In the genomic region with DNA sequence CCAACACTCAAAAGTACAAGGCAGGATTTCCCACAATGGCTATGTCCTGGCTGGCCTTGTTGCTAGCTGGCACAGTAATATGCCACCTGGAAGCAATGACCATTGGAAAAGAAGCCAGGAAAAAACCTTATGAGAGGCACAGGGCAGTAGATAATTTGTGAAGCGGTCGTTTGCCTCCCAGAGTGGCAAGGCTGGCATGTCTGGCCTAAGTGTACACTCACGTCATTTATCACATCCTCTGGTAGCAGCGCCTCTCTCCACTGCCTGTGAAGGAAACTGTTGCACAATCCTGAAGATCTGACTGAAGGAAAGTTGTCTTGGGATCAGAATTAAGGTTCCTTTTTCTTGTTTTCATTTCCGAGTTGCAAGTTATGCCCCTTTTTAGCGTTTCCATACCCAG, we compare ENCODE assay signal across 14 cellular contexts.
A peak's percentile ranks its signal among the peaks of the same experiment; 100 is the strongest.
DNase-seq lines count a peak whose midpoint lies in the region; ATAC-seq lines count a peak whose summit lies in the region.
"Had no signal": no experiment of that assay in that cellular context is flagged by ENCODE, and none has a peak within 500 bp of the region (broad histone marks: within the 10 kb centered on the region; RNA-seq: fewer than 3 reads in every experiment).

No MANE protein-coding gene starts in this region.

- CTCF ChIA-PET in naive thymus-derived CD4-positive, alpha-beta T cell (lab: Charles Lee) = interaction anchor here (0.8 kb wide), 1 partner anchor 11 kb away, joined by 3 read pairs; no protein-coding TSS in a partner anchor

- peak overlapping the region in 1 of 9 donors; percentile 42 for H3K27ac Mint-ChIP-seq in naive thymus-derived CD4-positive, alpha-beta T cell

- H3K9me3 Mint-ChIP-seq in naive thymus-derived CD4-positive, alpha-beta T cell = no peaks in the 10 kb centered on the region
- H3K9me3 Mint-ChIP-seq: activated naive CD8-positive, alpha-beta T cell treated with anti-CD3 and anti-CD28 coated beads, Interleukin-2, amount 50 U/mL, for 24 hours; neural progenitor cell had no signal

- ATAC-seq in naive thymus-derived CD4-positive, alpha-beta T cell = peak; percentile 74
- ATAC-seq in GM21515 (IDR thresholded peaks at IDR 0.05; ENCODE audit: unreplicated experiment) = no peak
- ATAC-seq: activated CD4-positive, CD25-positive, alpha-beta regulatory T cell treated with anti-CD3 and anti-CD28 coated beads, Interleukin-2, amount 50 U/mL, for 24 hours had no signal

- peaks cover 0 to 2% of the 10 kb centered on the region in 2 donors for H3K4me1 ChIP-seq in esophagus (ENCODE audit: control insufficient read depth in 2 of 2, insufficient read depth in 2 of 2, low read length in 1 of 2)
- H3K4me1 ChIP-seq in naive thymus-derived CD4-positive, alpha-beta T cell (ENCODE audit: control insufficient read depth in 2 of 2, insufficient read depth in 2 of 2, low read length in 2 of 2) = no peaks in the 10 kb centered on the region

- H3K4me3 ChIP-seq in esophagus (ENCODE audit: low read depth in 1 of 2, low read length in 2 of 2) = no peak overlapping the region
- H3K4me3 ChIP-seq in naive thymus-derived CD4-positive, alpha-beta T cell (ENCODE audit: low read length) = no peak overlapping the region
- H3K4me3 ChIP-seq: BLaER1, neural progenitor cell had no signal

- H3K4me1 Mint-ChIP-seq in naive thymus-derived CD4-positive, alpha-beta T cell = peaks cover 3 to 35% (median 22%) of the 10 kb centered on the region in 7 donors

- no peaks in the 10 kb centered on the region for H3K27me3 ChIP-seq in esophagus (ENCODE audit: control insufficient read depth in 1 of 2, insufficient read depth in 2 of 2, low read length in 2 of 2)
- no peaks in the 10 kb centered on the region for H3K27me3 ChIP-seq in naive thymus-derived CD4-positive, alpha-beta T cell (ENCODE audit: control insufficient read depth in 2 of 2, insufficient read depth in 2 of 2, low read length in 2 of 2)
- H3K27me3 ChIP-seq: BLaER1, neural progenitor cell had no signal

- H3K4me3 Mint-ChIP-seq in naive thymus-derived CD4-positive, alpha-beta T cell = no peak overlapping the region
- H3K4me3 Mint-ChIP-seq: neural progenitor cell had no signal

- peak; percentile 54 for DNase-seq in AG08395 (ENCODE audit: low spot score)
- DNase-seq in NCI-H524 (lab: John Stamatoyannopoulos, UW) = peak; percentile 59 to 62
- DNase-seq in naive thymus-derived CD4-positive, alpha-beta T cell = no peak
- DNase-seq in stimulated activated CD4-positive, alpha-beta T cell treated with anti-CD3 and anti-CD28 coated beads, Interleukin-4, amount 100 ng/mL, for 24 hours = no peak
- DNase-seq in ACHN = no peak
- no peak for DNase-seq in A172 (ENCODE audit: low spot score)
- DNase-seq: activated naive CD8-positive, alpha-beta T cell treated with anti-CD3 and anti-CD28 coated beads, Interleukin-2, amount 50 U/mL, for 24 hours; foreskin melanocyte; NCI-H774 had no signal

- POLR2A ChIA-PET in naive thymus-derived CD4-positive, alpha-beta T cell (lab: Charles Lee) = no interaction called here

- peak overlapping the region; percentile 3 to 81 for H3K27ac ChIP-seq in esophagus (ENCODE audit: low read depth in 2 of 2, low read length in 1 of 2)
- no peak overlapping the region for H3K27ac ChIP-seq in naive thymus-derived CD4-positive, alpha-beta T cell (ENCODE audit: low read depth, low read length)
- H3K27ac ChIP-seq: BLaER1, neural progenitor cell had no signal

- no peaks in the 10 kb centered on the region for H3K9me3 ChIP-seq in esophagus (ENCODE audit: control insufficient read depth in 2 of 2, insufficient read depth in 1 of 2, low read depth in 1 of 2, low read length in 1 of 2)
- no peaks in the 10 kb centered on the region for H3K9me3 ChIP-seq in naive thymus-derived CD4-positive, alpha-beta T cell (ENCODE audit: control insufficient read depth in 2 of 3, low read length in 3 of 3)
- H3K9me3 ChIP-seq: BLaER1 had no signal

- intact Hi-C loops in naive thymus-derived CD4-positive, alpha-beta T cell (cut with micrococcal nuclease) = no loop called here

- no peaks in the 10 kb centered on the region for H3K27me3 Mint-ChIP-seq in naive thymus-derived CD4-positive, alpha-beta T cell
- H3K27me3 Mint-ChIP-seq: activated naive CD8-positive, alpha-beta T cell treated with anti-CD3 and anti-CD28 coated beads, Interleukin-2, amount 50 U/mL, for 24 hours had no signal

- in situ Hi-C loops in ACHN (cut with HindIII; ENCODE audit: low pct_ligation_motif_present, low pct_unique_long_range_greater_than_20kb, low sequenced_read_pairs) = no loop called here

- H3K36me3 ChIP-seq in esophagus (ENCODE audit: control insufficient read depth in 2 of 2, insufficient read depth in 2 of 2, low read length in 1 of 2) = no peaks in the 10 kb centered on the region
- H3K36me3 ChIP-seq in naive thymus-derived CD4-positive, alpha-beta T cell (ENCODE audit: control insufficient read depth in 2 of 3, insufficient read depth in 3 of 3, low read length in 3 of 3) = no peaks in the 10 kb centered on the region
- H3K36me3 ChIP-seq: BLaER1, neural progenitor cell had no signal

- WGBS in esophagus, 2 donors = 58 to 59% methylated on average over 6 of the region's 6 CpGs

- H3K36me3 Mint-ChIP-seq in naive thymus-derived CD4-positive, alpha-beta T cell = peaks cover 0 to 7% (median 0%) of the 10 kb centered on the region in 5 donors
- H3K36me3 Mint-ChIP-seq: neural progenitor cell had no signal

Comparison
In these comparisons a context has a peak if more than half of its experiments do, and no peak if none do; other contexts are left out.
1. DNase-seq: peak in AG08395 (single experiment) and NCI-H524 (2 of 2); none in naive thymus-derived CD4-positive, alpha-beta T cell (0 of 9), stimulated activated CD4-positive, alpha-beta T cell treated with anti-CD3 and anti-CD28 coated beads, Interleukin-4, amount 100 ng/mL, for 24 hours (single experiment), ACHN (single experiment) and A172 (single experiment).